ENCODE assay signal across 13 cellular contexts in the genomic region with DNA sequence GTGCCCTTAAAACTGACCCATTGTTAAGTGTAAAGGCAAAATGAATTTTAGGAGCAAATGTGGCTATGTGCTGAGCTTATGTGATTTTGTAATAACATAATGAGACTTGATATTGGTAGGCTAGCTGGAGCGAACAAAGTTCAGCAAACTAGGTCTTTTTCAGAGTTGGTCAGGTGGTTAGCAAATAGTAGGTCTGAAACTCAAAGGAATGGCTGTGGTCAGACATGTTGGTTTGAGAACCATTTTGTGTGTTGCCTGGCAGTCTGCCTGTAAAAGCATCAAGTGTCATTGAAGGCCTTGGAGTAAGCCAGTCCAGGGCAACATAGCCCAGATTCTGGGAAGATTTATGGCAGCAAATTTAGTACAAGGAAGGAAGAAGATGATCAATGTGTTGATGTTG.
"Had no signal": no experiment of that assay in that cellular context is flagged by ENCODE, and none has a peak within 500 bp of the region (broad histone marks: within the 10 kb centered on the region; RNA-seq: fewer than 3 reads in every experiment).

No MANE protein-coding gene starts in this region.

- H3K27ac ChIP-seq: left lung, thyroid gland had no signal

- H3K9me3 ChIP-seq: left lung, thyroid gland had no signal

- H3K36me3 ChIP-seq: thyroid gland had no signal

- H3K27me3 ChIP-seq: left lung, thyroid gland had no signal

- H3K4me3 ChIP-seq: left lung, thyroid gland had no signal

- DNase-seq: activated CD4-positive, alpha-beta T cell treated with anti-CD3 and anti-CD28 coated beads, Interleukin-2, amount 50 U/mL, for 48 hours; activated CD4-positive, CD25-positive, alpha-beta regulatory T cell treated with anti-CD3 and anti-CD28 coated beads, Interleukin-2, amount 50 U/mL, for 72 hours; activated naive CD4-positive, alpha-beta T cell; dermis blood vessel endothelial cell; endodermal cell; erythroblast; head of caudate nucleus; left lung; mesenchymal stem cell; occipital lobe; stimulated activated CD4-positive, alpha-beta T cell treated with anti-CD3 and anti-CD28 coated beads, Interleukin-15, amount 100 ng/mL, for 24 hours; SW 1271; thyroid gland had no signal
